Comparison of ENCODE assay signal across 16 cellular contexts in genomic region chr3:14441240-14441919, GRCh38. TPM values are rescaled to one million over a fixed set of nuclear protein-coding genes. Genes with fewer than 3 reads are reported as not detected.
A peak's percentile ranks its signal among the peaks of the same experiment; 100 is the strongest.
DNase-seq lines count a peak whose midpoint lies in the region; ATAC-seq and TF ChIP-seq lines count a peak whose summit lies in the region.
"Had no signal": no experiment of that assay in that cellular context is flagged by ENCODE, and none has a peak within 500 bp of the region (broad histone marks: within the 10 kb centered on the region; RNA-seq: fewer than 3 reads in every experiment).

No MANE protein-coding gene starts in this region.

- no peak overlapping the region for H3K14ac ChIP-seq in trophoblast cell (ENCODE audit: low read length)

- no peak overlapping the region for H3K4me3 Mint-ChIP-seq in GM23338
- H3K4me3 Mint-ChIP-seq: activated T-cell treated with anti-CD3 and anti-CD28 coated beads, Interleukin-2, amount 50 U/mL, for 4 hours; CD8-positive, alpha-beta T cell had no signal

- no peak overlapping the region for H2BK5ac ChIP-seq in trophoblast cell (ENCODE audit: low read depth, low read length, poor library complexity)

- no peak overlapping the region for H2AK5ac ChIP-seq in trophoblast cell (ENCODE audit: low read length)

- H4K20me1 ChIP-seq in GM23338 (replicated peaks; ENCODE audit: insufficient read depth) = peaks cover 48% of the 10 kb centered on the region

- in situ Hi-C loops in KBM-7 (cut with MboI; ENCODE audit: low pct_unique_long_range_greater_than_20kb, low sequenced_read_pairs) = no loop called here

- H3K4me3 ChIP-seq in GM23338 = no peak overlapping the region
- no peak overlapping the region for H3K4me3 ChIP-seq in trophoblast cell (ENCODE audit: low read depth, low read length)
- H3K4me3 ChIP-seq: ascending aorta, HAP-1, stomach had no signal

- H3K9ac ChIP-seq in trophoblast cell (ENCODE audit: low read length) = no peak overlapping the region

- peak overlapping the region; percentile 0 for H4K91ac ChIP-seq in trophoblast cell (ENCODE audit: low read depth, low read length)

- no peak overlapping the region for H4K12ac ChIP-seq in trophoblast cell (ENCODE audit: low read depth, low read length)

- no peak overlapping the region for H2BK120ac ChIP-seq in trophoblast cell (ENCODE audit: insufficient read depth, low read length, poor library complexity)

- H3K4me2 ChIP-seq in GM23338 = no peak overlapping the region
- H3K4me2 ChIP-seq in trophoblast cell (ENCODE audit: low read length) = no peak overlapping the region

- no peak overlapping the region for H3K23ac ChIP-seq in trophoblast cell (ENCODE audit: low read length)

- H3F3A ChIP-seq in GM23338 (replicated peaks; ENCODE audit: low read depth) = no peaks in the 10 kb centered on the region

- H3K9me3 Mint-ChIP-seq in GM23338 = no peaks in the 10 kb centered on the region
- H3K9me3 Mint-ChIP-seq: activated T-cell treated with anti-CD3 and anti-CD28 coated beads, Interleukin-2, amount 50 U/mL, for 4 hours; CD8-positive, alpha-beta T cell had no signal

- H3K27me3 Mint-ChIP-seq in GM23338 (ENCODE audit: insufficient read depth, low read depth, poor library complexity) = peaks cover 8% of the 10 kb centered on the region

- no peak overlapping the region for H3K18ac ChIP-seq in trophoblast cell (ENCODE audit: low read length)

- intact Hi-C loops in cardiac septum (cut with DNase I) = loop anchor here (1.0 to 5.0 kb wide), 2 partner anchors 11 to 41 kb away; no protein-coding TSS in a partner anchor

- peak overlapping the region; percentile 29 for H3K4ac ChIP-seq in trophoblast cell (ENCODE audit: low read depth, low read length)

- H3K27ac Mint-ChIP-seq in GM23338 = peak overlapping the region; percentile 65; the same call in 1 of the 2 replicates
- H3K27ac Mint-ChIP-seq: CD8-positive, alpha-beta T cell had no signal

- peaks cover 65% of the 10 kb centered on the region for H3K79me2 ChIP-seq in GM23338 (replicated peaks; ENCODE audit: insufficient read depth)
- peaks cover 2% of the 10 kb centered on the region for H3K79me2 ChIP-seq in trophoblast cell (ENCODE audit: control insufficient read depth, insufficient read depth, low read length, poor library complexity)

- H2BK12ac ChIP-seq in trophoblast cell (ENCODE audit: low read length) = no peak overlapping the region

- H3K79me1 ChIP-seq in trophoblast cell (ENCODE audit: low read length) = no peaks in the 10 kb centered on the region

- H3K27me3 ChIP-seq in GM23338 (ENCODE audit: insufficient read depth) (no peaks in the 10 kb centered on the region), trophoblast cell (ENCODE audit: insufficient read depth, low read length) (no peaks in the 10 kb centered on the region)
- H3K27me3 ChIP-seq: ascending aorta, stomach had no signal

- DNase-seq in GM23338 (ENCODE audit: low spot score) = no peak
- DNase-seq in T1000 (lab: John Stamatoyannopoulos, UW) = peak; percentile 48
- peak; percentile 82 for DNase-seq in cardiac septum (ENCODE audit: low spot score)
- DNase-seq in trophoblast cell = no peak
- DNase-seq in NCI-H2029 treated with DMSO at 0.1 percent for 48 hours (lab: John Stamatoyannopoulos, UW) = no peak
- no peak for DNase-seq in KBM-7
- DNase-seq in glomerular visceral epithelial cell (ENCODE audit: extremely low spot score) = no peak
- DNase-seq: activated CD4-positive, alpha-beta T cell treated with anti-CD3 and anti-CD28 coated beads for 4 hours; activated T-cell treated with anti-CD3 and anti-CD28 coated beads, Interleukin-2, amount 50 U/mL, for 4 hours; CD8-positive, alpha-beta T cell; GF-D8; MM.1S; stomach had no signal

- no peak for ATAC-seq in GM23338
- ATAC-seq: activated T-cell treated with anti-CD3 and anti-CD28 coated beads, Interleukin-2, amount 50 U/mL, for 4 hours; CD8-positive, alpha-beta T cell; sciatic nerve had no signal

- no CpG with 5 or more reads among the region's 18 CpGs for WGBS in trophoblast cell (ENCODE audit: extremely low coverage, insufficient coverage, insufficient read length)

- no peak for TF ChIP-seq CTCF in GM23338 (conservative IDR thresholded peaks at IDR 0.05; ENCODE audit: low read depth in 2 of 2)

- no peaks in the 10 kb centered on the region for H3K9me3 ChIP-seq in trophoblast cell (ENCODE audit: insufficient read depth, low read depth, low read length)
- H3K9me3 ChIP-seq: ascending aorta, HAP-1, stomach had no signal

- H3K27ac ChIP-seq in GM23338 (ENCODE audit: low read depth) (no peak overlapping the region), trophoblast cell (ENCODE audit: low read depth, low read length) (no peak overlapping the region)
- H3K27ac ChIP-seq: ascending aorta, stomach had no signal

- peaks cover 23% of the 10 kb centered on the region for H3K4me1 Mint-ChIP-seq in GM23338

- H3K4me1 ChIP-seq in GM23338 (ENCODE audit: insufficient read depth) (0 out of 2 replicates have a peak, but pooled peaks cover 4% of the 10 kb centered on the region), trophoblast cell (ENCODE audit: control insufficient read depth in 1 of 2, insufficient read depth in 2 of 2, low read length in 2 of 2) (peaks cover 6% of the 10 kb centered on the region in 2 experiments)
- H3K4me1 ChIP-seq: HAP-1 had no signal

- no peak overlapping the region for H2AFZ ChIP-seq in GM23338
- H2AFZ ChIP-seq in trophoblast cell (ENCODE audit: insufficient read depth, low read length, poor library complexity) = no peak overlapping the region

- no peaks in the 10 kb centered on the region for H3K9me2 ChIP-seq in GM23338 (ENCODE audit: insufficient read depth)

- H4K8ac ChIP-seq in trophoblast cell (ENCODE audit: low read depth, low read length) = no peak overlapping the region

- peaks cover 31% of the 10 kb centered on the region for H3K36me3 Mint-ChIP-seq in GM23338 (ENCODE audit: low read depth)

- H3K36me3 ChIP-seq in GM23338 (ENCODE audit: insufficient read depth) = peaks cover 12% of the 10 kb centered on the region
- peaks cover 22 to 25% of the 10 kb centered on the region in 2 experiments for H3K36me3 ChIP-seq in trophoblast cell (ENCODE audit: control insufficient read depth in 1 of 2, insufficient read depth in 2 of 2, low read length in 2 of 2)

TF ChIP-seq in GM23338, 12 proteins besides CTCF, POLR2A, EP300 and RAD21:
- no peak for TF ChIP-seq JUNB (IDR thresholded peaks at IDR 0.05; ENCODE audit: unreplicated experiment)
- TF ChIP-seq, protein P1, sequence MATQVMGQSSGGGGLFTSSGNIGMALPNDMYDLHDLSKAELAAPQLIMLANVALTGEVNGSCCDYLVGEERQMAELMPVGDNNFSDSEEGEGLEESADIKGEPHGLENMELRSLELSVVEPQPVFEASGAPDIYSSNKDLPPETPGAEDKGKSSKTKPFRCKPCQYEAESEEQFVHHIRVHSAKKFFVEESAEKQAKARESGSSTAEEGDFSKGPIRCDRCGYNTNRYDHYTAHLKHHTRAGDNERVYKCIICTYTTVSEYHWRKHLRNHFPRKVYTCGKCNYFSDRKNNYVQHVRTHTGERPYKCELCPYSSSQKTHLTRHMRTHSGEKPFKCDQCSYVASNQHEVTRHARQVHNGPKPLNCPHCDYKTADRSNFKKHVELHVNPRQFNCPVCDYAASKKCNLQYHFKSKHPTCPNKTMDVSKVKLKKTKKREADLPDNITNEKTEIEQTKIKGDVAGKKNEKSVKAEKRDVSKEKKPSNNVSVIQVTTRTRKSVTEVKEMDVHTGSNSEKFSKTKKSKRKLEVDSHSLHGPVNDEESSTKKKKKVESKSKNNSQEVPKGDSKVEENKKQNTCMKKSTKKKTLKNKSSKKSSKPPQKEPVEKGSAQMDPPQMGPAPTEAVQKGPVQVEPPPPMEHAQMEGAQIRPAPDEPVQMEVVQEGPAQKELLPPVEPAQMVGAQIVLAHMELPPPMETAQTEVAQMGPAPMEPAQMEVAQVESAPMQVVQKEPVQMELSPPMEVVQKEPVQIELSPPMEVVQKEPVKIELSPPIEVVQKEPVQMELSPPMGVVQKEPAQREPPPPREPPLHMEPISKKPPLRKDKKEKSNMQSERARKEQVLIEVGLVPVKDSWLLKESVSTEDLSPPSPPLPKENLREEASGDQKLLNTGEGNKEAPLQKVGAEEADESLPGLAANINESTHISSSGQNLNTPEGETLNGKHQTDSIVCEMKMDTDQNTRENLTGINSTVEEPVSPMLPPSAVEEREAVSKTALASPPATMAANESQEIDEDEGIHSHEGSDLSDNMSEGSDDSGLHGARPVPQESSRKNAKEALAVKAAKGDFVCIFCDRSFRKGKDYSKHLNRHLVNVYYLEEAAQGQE (IDR thresholded peaks at IDR 0.05; ENCODE audit: unreplicated experiment) = no peak
- TF ChIP-seq CREB1 (CRISPR knock-in tag; IDR thresholded peaks at IDR 0.05; ENCODE audit: low read depth) = no peak
- TF ChIP-seq POLR2AphosphoS5 (IDR thresholded peaks at IDR 0.05; ENCODE audit: low read depth) = no peak
- no peak for TF ChIP-seq ETS1 (IDR thresholded peaks at IDR 0.05)

RNA-seq across cellular contexts. Expression of gene SLC6A6, which starts 39.0 kb away (rescaled TPM):
- total RNA-seq in GM23338 (2014; rRNA removed; shearing (Covaris generic)) = 142 and 150 TPM in 2 replicates
- polyA plus RNA-seq in GM23338 (2016; fragmentation: Nextera tagmentation; extraction: Ambion mirVana) = 27.5 and 31.6 TPM in 2 replicates
- 129 TPM for total RNA-seq in cardiac septum
- 64.5 and 69.3 TPM in 2 replicates for polyA plus RNA-seq in trophoblast cell (2013)

Comparison
In these comparisons a context has a peak if more than half of its experiments do, and no peak if none do; other contexts are left out.
1. DNase-seq: peak in T1000 (single experiment) and cardiac septum (single experiment); none in GM23338 (single experiment), trophoblast cell (0 of 2), NCI-H2029 treated with DMSO at 0.1 percent for 48 hours (single experiment), KBM-7 (single experiment) and glomerular visceral epithelial cell (single experiment).